ENCODE assay signal across 29 cellular contexts in genomic region chr7:158574308-158575036, GRCh38. TPM values are rescaled to one million over a fixed set of nuclear protein-coding genes. Genes with fewer than 3 reads are reported as not detected.
"Had no signal": no experiment of that assay in that cellular context is flagged by ENCODE, and none has a peak within 500 bp of the region (broad histone marks: within the 10 kb centered on the region; RNA-seq: fewer than 3 reads in every experiment).

No MANE protein-coding gene starts in this region.

- H3K4me2 ChIP-seq: hepatocyte had no signal

- H3K4me1 Mint-ChIP-seq: activated B cell treated with CpG ODN at 0.5 μM for 24 hours; activated T-helper 17 cell treated with anti-CD3 and anti-CD28 coated beads, Interleukin-2, amount 50 U/mL, for 72 hours; stimulated activated effector memory CD8-positive, alpha-beta T cell treated with anti-CD3 and anti-CD28 coated beads, Interleukin-12 subunit alpha, Interleukin-12 subunit beta, amount 100 ng/mL, for 72 hours had no signal

- H3K4me1 ChIP-seq: gastroesophageal sphincter had no signal

- H3K4me3 ChIP-seq: gastroesophageal sphincter, hepatocyte, left ventricle myocardium inferior, lung, mucosa of descending colon, skin epidermis, thoracic aorta had no signal

- H3K9me3 ChIP-seq: mucosa of descending colon, neutrophil had no signal

- H3K9me3 Mint-ChIP-seq: stimulated activated effector memory CD8-positive, alpha-beta T cell treated with anti-CD3 and anti-CD28 coated beads, Interleukin-12 subunit alpha, Interleukin-12 subunit beta, amount 100 ng/mL, for 72 hours had no signal

- H2AFZ ChIP-seq: hepatocyte had no signal

- H3K4me3 Mint-ChIP-seq: activated B cell treated with CpG ODN at 0.5 μM for 24 hours; activated CD8-positive, alpha-beta T cell treated with anti-CD3 and anti-CD28 coated beads for 36 hours; activated T-cell treated with anti-CD3 and anti-CD28 coated beads, Interleukin-2, amount 50 U/mL, for 4 hours; activated T-helper 17 cell treated with anti-CD3 and anti-CD28 coated beads, Interleukin-2, amount 50 U/mL, for 72 hours; natural killer cell treated with Interleukin-12 subunit alpha and Interleukin-12 subunit beta and Interleukin-15 and Interleukin-18, amount 100 ng/mL, for 72 hours; stimulated activated effector memory CD8-positive, alpha-beta T cell treated with anti-CD3 and anti-CD28 coated beads, Interleukin-12 subunit alpha, Interleukin-12 subunit beta, amount 100 ng/mL, for 72 hours; stimulated activated naive CD8-positive, alpha-beta T cell treated with anti-CD3 and anti-CD28 coated beads, Interleukin-15, Interleukin-2, amounts not matched to agents 100 ng/mL and 50 ng/mL, for 24 hours had no signal

- H3K36me3 ChIP-seq: brain microvascular endothelial cell, gastroesophageal sphincter, left ventricle myocardium inferior, neutrophil, thoracic aorta had no signal

- ATAC-seq: activated CD8-positive, alpha-beta T cell treated with anti-CD3 and anti-CD28 coated beads for 36 hours; activated T-cell treated with anti-CD3 and anti-CD28 coated beads, Interleukin-2, amount 50 U/mL, for 4 hours; activated T-helper 17 cell treated with anti-CD3 and anti-CD28 coated beads, Interleukin-2, amount 50 U/mL, for 72 hours; gastroesophageal sphincter; mucosa of descending colon; natural killer cell treated with Interleukin-12 subunit alpha and Interleukin-12 subunit beta and Interleukin-15 and Interleukin-18, amount 100 ng/mL, for 72 hours; sciatic nerve; stimulated activated effector memory CD8-positive, alpha-beta T cell treated with anti-CD3 and anti-CD28 coated beads, Interleukin-12 subunit alpha, Interleukin-12 subunit beta, amount 100 ng/mL, for 72 hours had no signal

- FAIRE-seq: astrocyte, endothelial cell of umbilical vein, urothelium cell line had no signal

- H3K36me3 Mint-ChIP-seq: stimulated activated effector memory CD8-positive, alpha-beta T cell treated with anti-CD3 and anti-CD28 coated beads, Interleukin-12 subunit alpha, Interleukin-12 subunit beta, amount 100 ng/mL, for 72 hours had no signal

- H3K27ac Mint-ChIP-seq: activated B cell treated with CpG ODN at 0.5 μM for 24 hours; activated CD8-positive, alpha-beta T cell treated with anti-CD3 and anti-CD28 coated beads for 36 hours; activated T-helper 17 cell treated with anti-CD3 and anti-CD28 coated beads, Interleukin-2, amount 50 U/mL, for 72 hours; natural killer cell treated with Interleukin-12 subunit alpha and Interleukin-12 subunit beta and Interleukin-15 and Interleukin-18, amount 100 ng/mL, for 72 hours; stimulated activated effector memory CD8-positive, alpha-beta T cell treated with anti-CD3 and anti-CD28 coated beads, Interleukin-12 subunit alpha, Interleukin-12 subunit beta, amount 100 ng/mL, for 72 hours; stimulated activated naive CD8-positive, alpha-beta T cell treated with anti-CD3 and anti-CD28 coated beads, Interleukin-15, Interleukin-2, amounts not matched to agents 100 ng/mL and 50 ng/mL, for 24 hours had no signal

- H3K79me2 ChIP-seq: hepatocyte had no signal

- H3K27ac ChIP-seq: brain microvascular endothelial cell, gastroesophageal sphincter, hepatocyte, left ventricle myocardium inferior, neutrophil, skin epidermis, thoracic aorta had no signal

- DNase-seq: activated B cell treated with CpG ODN at 0.5 μM for 24 hours; activated CD4-positive, alpha-beta T cell treated with anti-CD3 and anti-CD28 coated beads, Interleukin-2, amount 50 U/mL, for 1 hour; activated CD8-positive, alpha-beta T cell treated with anti-CD3 and anti-CD28 coated beads for 36 hours; activated gamma-delta T cell treated with Interleukin-2 at 50 U/mL for 16 hours; activated naive CD4-positive, alpha-beta T cell treated with anti-CD3 and anti-CD28 coated beads, Interleukin-2, amount 50 U/mL, for 16 hours; activated T-cell treated with anti-CD3 and anti-CD28 coated beads, Interleukin-2, amount 50 U/mL, for 4 hours; amniotic stem cell; brain microvascular endothelial cell; cortex of kidney; islet precursor cell; left ventricle myocardium inferior; mucosa of descending colon; stimulated activated CD4-positive, alpha-beta T cell treated with anti-CD3 and anti-CD28 coated beads, Interleukin-4, amount 100 ng/mL, for 24 hours; T1000 had no signal

RNA-seq across cellular contexts. Expression of gene PTPRN2, which starts 13.2 kb away (rescaled TPM):
- total RNA-seq: fibroblast of villous mesenchyme had no signal
